In the genomic region with DNA sequence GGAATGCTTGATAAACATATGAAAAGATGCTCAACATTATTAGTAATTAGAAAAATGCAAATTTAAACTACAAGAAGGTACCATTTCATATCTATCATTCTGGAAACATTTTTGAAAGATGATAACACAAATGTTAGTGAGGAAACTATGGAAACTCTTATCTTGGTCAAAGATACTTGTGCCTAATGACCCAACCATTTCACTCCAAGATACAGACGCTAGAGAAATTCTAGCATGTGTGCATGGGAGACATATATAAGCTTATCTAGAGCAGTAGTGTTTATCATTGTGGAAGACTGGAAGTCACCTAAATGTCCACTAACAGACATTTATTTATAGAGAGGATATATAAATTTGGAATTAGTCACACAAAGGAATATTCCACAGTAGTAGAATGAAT, we compare ENCODE assay signal across 20 cellular contexts.
"Had no signal": no experiment of that assay in that cellular context is flagged by ENCODE, and none has a peak within 500 bp of the region (broad histone marks: within the 10 kb centered on the region; RNA-seq: fewer than 3 reads in every experiment).

No MANE protein-coding gene starts in this region.

- H3K27ac Mint-ChIP-seq: naive thymus-derived CD8-positive, alpha-beta T cell had no signal

- H3K36me3 Mint-ChIP-seq: naive thymus-derived CD8-positive, alpha-beta T cell had no signal

- FAIRE-seq: islet of Langerhans had no signal

- DNase-seq: effector CD8-positive, alpha-beta T cell; gastrocnemius medialis; heart right ventricle; hypothalamus; kidney glomerular epithelial cell; mammary epithelial cell; mucosa of descending colon; naive thymus-derived CD8-positive, alpha-beta T cell; sigmoid colon; stimulated activated CD4-positive, alpha-beta T cell treated with anti-CD3 and anti-CD28 coated beads, Interleukin-12 subunit alpha, Interleukin-12 subunit beta, amount 100 ng/mL, for 4 hours; stimulated activated naive CD4-positive, alpha-beta T cell; stomach; substantia nigra; transverse colon had no signal

- H3K36me3 ChIP-seq: gastrocnemius medialis, heart right ventricle, neutrophil, right atrium auricular region, sigmoid colon, stomach, thoracic aorta, transverse colon had no signal

- H3K27me3 ChIP-seq: gastrocnemius medialis, heart right ventricle, neutrophil, right atrium auricular region, sigmoid colon, stomach, transverse colon had no signal

- H3K9me3 ChIP-seq: gastrocnemius medialis, mucosa of descending colon, neutrophil, right atrium auricular region, sigmoid colon, stomach, thoracic aorta, transverse colon had no signal

- H3K4me1 ChIP-seq: gastrocnemius medialis, heart right ventricle, right atrium auricular region, sigmoid colon, stomach, transverse colon had no signal

- H3K4me3 Mint-ChIP-seq: naive thymus-derived CD8-positive, alpha-beta T cell had no signal

- H3K4me3 ChIP-seq: coronary artery, gastrocnemius medialis, heart right ventricle, mucosa of descending colon, right atrium auricular region, sigmoid colon, skin epidermis, stomach, thoracic aorta, transverse colon had no signal

- H3K27ac ChIP-seq: coronary artery, gastrocnemius medialis, heart right ventricle, neutrophil, right atrium auricular region, sigmoid colon, skin epidermis, stomach, thoracic aorta, transverse colon had no signal

- H3K4me1 Mint-ChIP-seq: naive thymus-derived CD8-positive, alpha-beta T cell had no signal
